1 cellular context compared by ENCODE assay signal in the genomic region with DNA sequence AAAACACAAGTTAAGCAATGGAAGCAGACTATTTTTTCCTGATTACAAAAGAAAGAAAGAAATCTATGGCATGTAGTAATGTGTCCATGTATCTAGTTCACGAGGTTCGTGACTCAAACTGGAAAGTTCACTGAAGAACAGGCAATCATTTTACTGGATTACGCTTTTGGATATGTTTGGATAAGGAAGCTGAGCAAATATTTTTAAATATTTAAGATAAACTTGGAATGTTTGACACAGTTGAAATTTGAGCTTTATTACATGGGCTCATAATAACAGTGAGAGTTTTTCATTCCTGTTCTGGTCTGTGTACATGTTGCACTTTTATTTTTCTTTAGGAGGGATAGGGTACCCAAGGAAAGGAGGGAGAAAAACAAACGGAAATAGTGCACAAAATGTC.
TF ChIP-seq lines count a peak whose summit lies in the region.

No MANE protein-coding gene starts in this region.

TF ChIP-seq in SK-N-SH, 30 proteins besides CTCF, POLR2A, EP300 and RAD21 (continued from another document):
- TF ChIP-seq, protein P1, sequence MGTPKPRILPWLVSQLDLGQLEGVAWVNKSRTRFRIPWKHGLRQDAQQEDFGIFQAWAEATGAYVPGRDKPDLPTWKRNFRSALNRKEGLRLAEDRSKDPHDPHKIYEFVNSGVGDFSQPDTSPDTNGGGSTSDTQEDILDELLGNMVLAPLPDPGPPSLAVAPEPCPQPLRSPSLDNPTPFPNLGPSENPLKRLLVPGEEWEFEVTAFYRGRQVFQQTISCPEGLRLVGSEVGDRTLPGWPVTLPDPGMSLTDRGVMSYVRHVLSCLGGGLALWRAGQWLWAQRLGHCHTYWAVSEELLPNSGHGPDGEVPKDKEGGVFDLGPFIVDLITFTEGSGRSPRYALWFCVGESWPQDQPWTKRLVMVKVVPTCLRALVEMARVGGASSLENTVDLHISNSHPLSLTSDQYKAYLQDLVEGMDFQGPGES (IDR thresholded peaks at IDR 0.05; ENCODE audit: low read depth, low read length) = no peak
- TF ChIP-seq EZH2phosphoT487 (IDR thresholded peaks at IDR 0.05; ENCODE audit: borderline replicate concordance, low read depth) (no peak), ELF1 (IDR thresholded peaks at IDR 0.05) (no peak), MEF2A (IDR thresholded peaks at IDR 0.05; ENCODE audit: borderline replicate concordance, low read depth) (no peak), FOXJ3 (CRISPR knock-in tag; IDR thresholded peaks at IDR 0.05) (no peak), NRF1 (IDR thresholded peaks at IDR 0.05; ENCODE audit: low read depth, low read length) (no peak), POLR2AphosphoS5 (IDR thresholded peaks at IDR 0.05; ENCODE audit: low read depth, low read length) (no peak), SMC3 (IDR thresholded peaks at IDR 0.05; ENCODE audit: low read depth, low read length) (no peak), NFIC (IDR thresholded peaks at IDR 0.05; ENCODE audit: borderline replicate concordance) (no peak), MXI1 (IDR thresholded peaks at IDR 0.05; ENCODE audit: low read depth, low read length) (no peak), JUND (IDR thresholded peaks at IDR 0.05) (no peak), FOXM1 (IDR thresholded peaks at IDR 0.05; ENCODE audit: low read depth) (no peak)
- TF ChIP-seq, protein P2, sequence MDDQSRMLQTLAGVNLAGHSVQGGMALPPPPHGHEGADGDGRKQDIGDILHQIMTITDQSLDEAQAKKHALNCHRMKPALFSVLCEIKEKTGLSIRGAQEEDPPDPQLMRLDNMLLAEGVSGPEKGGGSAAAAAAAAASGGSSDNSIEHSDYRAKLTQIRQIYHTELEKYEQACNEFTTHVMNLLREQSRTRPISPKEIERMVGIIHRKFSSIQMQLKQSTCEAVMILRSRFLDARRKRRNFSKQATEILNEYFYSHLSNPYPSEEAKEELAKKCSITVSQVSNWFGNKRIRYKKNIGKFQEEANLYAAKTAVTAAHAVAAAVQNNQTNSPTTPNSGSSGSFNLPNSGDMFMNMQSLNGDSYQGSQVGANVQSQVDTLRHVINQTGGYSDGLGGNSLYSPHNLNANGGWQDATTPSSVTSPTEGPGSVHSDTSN (IDR thresholded peaks at IDR 0.05) = no peak
- TF ChIP-seq, protein P3, sequence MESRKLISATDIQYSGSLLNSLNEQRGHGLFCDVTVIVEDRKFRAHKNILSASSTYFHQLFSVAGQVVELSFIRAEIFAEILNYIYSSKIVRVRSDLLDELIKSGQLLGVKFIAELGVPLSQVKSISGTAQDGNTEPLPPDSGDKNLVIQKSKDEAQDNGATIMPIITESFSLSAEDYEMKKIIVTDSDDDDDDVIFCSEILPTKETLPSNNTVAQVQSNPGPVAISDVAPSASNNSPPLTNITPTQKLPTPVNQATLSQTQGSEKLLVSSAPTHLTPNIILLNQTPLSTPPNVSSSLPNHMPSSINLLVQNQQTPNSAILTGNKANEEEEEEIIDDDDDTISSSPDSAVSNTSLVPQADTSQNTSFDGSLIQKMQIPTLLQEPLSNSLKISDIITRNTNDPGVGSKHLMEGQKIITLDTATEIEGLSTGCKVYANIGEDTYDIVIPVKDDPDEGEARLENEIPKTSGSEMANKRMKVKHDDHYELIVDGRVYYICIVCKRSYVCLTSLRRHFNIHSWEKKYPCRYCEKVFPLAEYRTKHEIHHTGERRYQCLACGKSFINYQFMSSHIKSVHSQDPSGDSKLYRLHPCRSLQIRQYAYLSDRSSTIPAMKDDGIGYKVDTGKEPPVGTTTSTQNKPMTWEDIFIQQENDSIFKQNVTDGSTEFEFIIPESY (IDR thresholded peaks at IDR 0.05; ENCODE audit: borderline replicate concordance, low read depth) = no peak
